10 cellular contexts compared by ENCODE assay signal in genomic region chr1:89609781-89610456, GRCh38. TPM values are rescaled to one million over a fixed set of nuclear protein-coding genes. Genes with fewer than 3 reads are reported as not detected.
A peak's percentile ranks its signal among the peaks of the same experiment; 100 is the strongest.
DNase-seq lines count a peak whose midpoint lies in the region; ATAC-seq lines count a peak whose summit lies in the region.
"Had no signal": no experiment of that assay in that cellular context is flagged by ENCODE, and none has a peak within 500 bp of the region (broad histone marks: within the 10 kb centered on the region; RNA-seq: fewer than 3 reads in every experiment).

No MANE protein-coding gene starts in this region.

- peak overlapping the region; percentile 99 for H3K27ac Mint-ChIP-seq in activated CD4-positive, alpha-beta T cell treated with anti-CD3 and anti-CD28 coated beads, Interleukin-2, amount 10 ng/mL, durations not matched to agents 24 days and 14 days
- H3K27ac Mint-ChIP-seq in immature natural killer cell, result peak overlapping the region in 3 of 6 donors; percentile 12 to 93 (median 24)

- ATAC-seq in HG03565 (IDR thresholded peaks at IDR 0.05; ENCODE audit: unreplicated experiment), result no peak

- H3K9me3 Mint-ChIP-seq in activated CD4-positive, alpha-beta T cell treated with anti-CD3 and anti-CD28 coated beads, Interleukin-2, amount 10 ng/mL, durations not matched to agents 24 days and 14 days, result no peaks in the 10 kb centered on the region
- no peaks in the 10 kb centered on the region for H3K9me3 Mint-ChIP-seq in immature natural killer cell

- H3K4me3 Mint-ChIP-seq in activated CD4-positive, alpha-beta T cell treated with anti-CD3 and anti-CD28 coated beads, Interleukin-2, amount 10 ng/mL, durations not matched to agents 24 days and 14 days, result peak overlapping the region; percentile 88
- H3K4me3 Mint-ChIP-seq in immature natural killer cell, result peak overlapping the region in 4 of 5 donors; percentile 26 to 88 (median 69)

- peaks cover 19% of the 10 kb centered on the region for H3K36me3 Mint-ChIP-seq in activated CD4-positive, alpha-beta T cell treated with anti-CD3 and anti-CD28 coated beads, Interleukin-2, amount 10 ng/mL, durations not matched to agents 24 days and 14 days (ENCODE audit: low read depth)
- peaks cover 0 to 6% (median 0%) of the 10 kb centered on the region in 3 donors for H3K36me3 Mint-ChIP-seq in immature natural killer cell

- H3K27me3 Mint-ChIP-seq in activated CD4-positive, alpha-beta T cell treated with anti-CD3 and anti-CD28 coated beads, Interleukin-2, amount 10 ng/mL, durations not matched to agents 24 days and 14 days, result no peaks in the 10 kb centered on the region
- no peaks in the 10 kb centered on the region for H3K27me3 Mint-ChIP-seq in immature natural killer cell (ENCODE audit: low read depth in 3 of 3)

- H3K4me1 Mint-ChIP-seq in activated CD4-positive, alpha-beta T cell treated with anti-CD3 and anti-CD28 coated beads, Interleukin-2, amount 10 ng/mL, durations not matched to agents 24 days and 14 days, result peaks cover 76% of the 10 kb centered on the region
- H3K4me1 Mint-ChIP-seq in immature natural killer cell, result peaks cover 67 to 68% of the 10 kb centered on the region in 2 donors

- peak; percentile 89 for DNase-seq in activated CD4-positive, alpha-beta T cell treated with anti-CD3 and anti-CD28 coated beads, Interleukin-2, amount 10 ng/mL, durations not matched to agents 24 days and 14 days
- DNase-seq in activated T-helper 9 cell treated with anti-CD3 and anti-CD28 coated beads, Interleukin-2, amount 50 U/mL, for 16 hours (ENCODE audit: low read depth), result peak; percentile 6
- no peak for DNase-seq in immature natural killer cell
- DNase-seq in superior temporal gyrus (ENCODE audit: extremely low spot score), result peak; percentile 56
- no peak for DNase-seq in iPS-NIHi11 (ENCODE audit: low spot score)
- DNase-seq in HPDE6-E6E7 (ENCODE audit: extremely low spot score), result no peak
- DNase-seq: DMS79 treated with DMSO at 0.1 percent for 48 hours, NCI-H2081, OCI-M1 had no signal

- intact Hi-C loops in activated CD4-positive, alpha-beta T cell treated with anti-CD3 and anti-CD28 coated beads, Interleukin-2, amount 10 ng/mL, durations not matched to agents 24 days and 14 days (cut with micrococcal nuclease), result loop anchor here (2.0 to 10.0 kb wide), 3 partner anchors 385 to 565 kb away; partner anchors contain the start of genes GBP2 and ZNF326

RNA-seq across cellular contexts. Expression of gene LRRC8C, which starts 23.0 kb away (rescaled TPM):
- total RNA-seq in activated CD4-positive, alpha-beta T cell treated with anti-CD3 and anti-CD28 coated beads, Interleukin-2, amount 10 ng/mL, durations not matched to agents 24 days and 14 days, result 73.1 and 74.0 TPM in 2 replicates
- 1 to 10 TPM; 3.5 to 7.3 (median 4.1) TPM for polyA plus RNA-seq in immature natural killer cell

Comparison
In these comparisons a context has a peak if more than half of its experiments do, and no peak if none do; other contexts are left out.
1. DNase-seq: peak in activated CD4-positive, alpha-beta T cell treated with anti-CD3 and anti-CD28 coated beads, Interleukin-2, amount 10 ng/mL, durations not matched to agents 24 days and 14 days (single experiment), activated T-helper 9 cell treated with anti-CD3 and anti-CD28 coated beads, Interleukin-2, amount 50 U/mL, for 16 hours (single experiment) and superior temporal gyrus (single experiment); none in immature natural killer cell (0 of 3), iPS-NIHi11 (single experiment) and HPDE6-E6E7 (single experiment).